In genomic region chr1:115670476-115671175, GRCh38 we compare ENCODE assay signal across 10 cellular contexts. TPM values are rescaled to one million over a fixed set of nuclear protein-coding genes. Genes with fewer than 3 reads are reported as not detected.
DNase-seq lines count a peak whose midpoint lies in the region; ATAC-seq, FAIRE-seq and TF ChIP-seq lines count a peak whose summit lies in the region.
"Had no signal": no experiment of that assay in that cellular context is flagged by ENCODE, and none has a peak within 500 bp of the region (broad histone marks: within the 10 kb centered on the region; RNA-seq: fewer than 3 reads in every experiment).

No MANE protein-coding gene starts in this region.

- TF ChIP-seq CTCF in esophagus muscularis mucosa (IDR thresholded peaks at IDR 0.05) (no peak), BE2C (IDR thresholded peaks at IDR 0.05; ENCODE audit: low read depth, low read length) (no peak)

- ATAC-seq in HG03342 (IDR thresholded peaks at IDR 0.05; ENCODE audit: unreplicated experiment) = no peak

- H3K9me3 ChIP-seq in KOPT-K1 (ENCODE audit: insufficient read depth, low read length, poor library complexity, severe bottlenecking) (no peaks in the 10 kb centered on the region), esophagus muscularis mucosa (no peaks in the 10 kb centered on the region), small intestine (ENCODE audit: control insufficient read depth, low read depth) (no peaks in the 10 kb centered on the region), BE2C (no peaks in the 10 kb centered on the region)
- H3K9me3 ChIP-seq: breast epithelium had no signal

- H3K27ac ChIP-seq in KOPT-K1 (ENCODE audit: low read depth, low read length, poor library complexity, severe bottlenecking) (peak overlapping the region; percentile 98), esophagus muscularis mucosa (replicated peaks in 1 of 4) (peak overlapping the region; percentile 38 to 77 (median 68)), small intestine (ENCODE audit: low read depth in 1 of 2, low read length in 1 of 2) (no peak overlapping the region)
- H3K27ac ChIP-seq: breast epithelium had no signal

- H3K27me3 ChIP-seq in esophagus muscularis mucosa (no peaks in the 10 kb centered on the region), small intestine (ENCODE audit: control insufficient read depth in 2 of 2, insufficient read depth in 2 of 2, low read length in 2 of 2) (no peaks in the 10 kb centered on the region), BE2C (no peaks in the 10 kb centered on the region)
- H3K27me3 ChIP-seq: breast epithelium had no signal

- peak; percentile 85 for DNase-seq in NCI-H69 (lab: John Stamatoyannopoulos, UW)
- no peak for DNase-seq in esophagus muscularis mucosa (ENCODE audit: extremely low spot score)
- peak; percentile 11 for DNase-seq in small intestine
- no peak for DNase-seq in BE2C
- no peak for DNase-seq in ecto neural progenitor cell (ENCODE audit: low spot score)
- DNase-seq in foreskin melanocyte = no peak
- DNase-seq: KG1 had no signal

- TF ChIP-seq EP300 in esophagus muscularis mucosa (IDR thresholded peaks at IDR 0.05) = no peak

- H3K4me3 ChIP-seq in esophagus muscularis mucosa = no peak overlapping the region
- H3K4me3 ChIP-seq in small intestine (ENCODE audit: low read depth in 1 of 2, low read length in 2 of 2) = no peak overlapping the region
- no peak overlapping the region for H3K4me3 ChIP-seq in BE2C (ENCODE audit: low read depth, low read length)
- H3K4me3 ChIP-seq: breast epithelium had no signal

- H3K4me1 ChIP-seq in esophagus muscularis mucosa (peaks cover 20 to 78% (median 74%) of the 10 kb centered on the region in 4 donors), small intestine (ENCODE audit: control insufficient read depth in 2 of 2, insufficient read depth in 1 of 2, low read depth in 1 of 2, low read length in 1 of 2) (no peaks in the 10 kb centered on the region), BE2C (no peaks in the 10 kb centered on the region)

- WGBS in esophagus muscularis mucosa = 52% methylated on average over 8 of the region's 14 CpGs
- WGBS in small intestine, 3 donors = 32 to 67% (median 55%) methylated on average over 14 of the region's 14 CpGs

- TF ChIP-seq POLR2A in esophagus muscularis mucosa (IDR thresholded peaks at IDR 0.05; ENCODE audit: low read depth) = no peak

- FAIRE-seq in small intestine (lab: Jason Lieb, UNC) = no peak

- H3K36me3 ChIP-seq in KOPT-K1 (ENCODE audit: insufficient read depth, low read length) (peaks cover 90% of the 10 kb centered on the region), esophagus muscularis mucosa (peaks cover 0 to 18% (median 6%) of the 10 kb centered on the region in 4 donors), small intestine (ENCODE audit: control insufficient read depth in 2 of 2, insufficient read depth in 2 of 2, low read length in 2 of 2) (no peaks in the 10 kb centered on the region), BE2C (no peaks in the 10 kb centered on the region)
- H3K36me3 ChIP-seq: breast epithelium had no signal

- intact Hi-C loops in esophagus muscularis mucosa (cut with DNase I) = no loop called here

RNA-seq across cellular contexts. Expression of gene VANGL1, which starts 28.9 kb away (rescaled TPM):
- 10 to 100 TPM in 1 of 4 donors, 1 to 10 TPM in 3; 6.3 to 11.7 (median 8.1) TPM for total RNA-seq in esophagus muscularis mucosa
- 1 to 10 TPM in 2 of 3 donors, under 1 TPM in 1; 0.54 to 4.4 (median 1.1) TPM for polyA plus RNA-seq in small intestine
- 2.8 TPM for polyA plus RNA-seq in BE2C (2012; ENCODE audit: insufficient read depth, insufficient read length, low read depth)

Comparison
In these comparisons a context has a peak if more than half of its experiments do, and no peak if none do; other contexts are left out.
1. H3K27ac ChIP-seq: peak in KOPT-K1 (single experiment) and esophagus muscularis mucosa (4 of 4); none in small intestine (0 of 2).
2. DNase-seq: peak in NCI-H69 (single experiment) and small intestine (single experiment); none in esophagus muscularis mucosa (single experiment), BE2C (single experiment), ecto neural progenitor cell (single experiment) and foreskin melanocyte (single experiment).